ENCODE assay signal across 8 cellular contexts in genomic region chr1:161046574-161047167, GRCh38. TPM values are rescaled to one million over a fixed set of nuclear protein-coding genes. Genes with fewer than 3 reads are reported as not detected.
DNase-seq lines count a peak whose midpoint lies in the region; ATAC-seq and TF ChIP-seq lines count a peak whose summit lies in the region.

No MANE protein-coding gene starts in this region.

- peaks cover 25% of the 10 kb centered on the region for H3K79me2 ChIP-seq in hepatocyte

- H3K4me3 ChIP-seq in hepatocyte, result peak overlapping the region; percentile 37
- H3K4me3 ChIP-seq in subcutaneous abdominal adipose tissue (ENCODE audit: low read depth in 1 of 5, low read length in 5 of 5), result peak overlapping the region; percentile 92 to 98 (median 95)

- no peaks in the 10 kb centered on the region for H3K9me3 Mint-ChIP-seq in T-helper 1 cell treated with Interleukin-12 subunit alpha and Interleukin-12 subunit beta and Interleukin-4 antibody, amounts not matched to agents 30 μg/mL and 1 μg/mL, for 36 hours

- peak overlapping the region; percentile 15 for H2AFZ ChIP-seq in hepatocyte

- H3K27ac ChIP-seq in VCaP, result peak overlapping the region; percentile 94
- peak overlapping the region; percentile 95 for H3K27ac ChIP-seq in hepatocyte
- peak overlapping the region; percentile 88 for H3K27ac ChIP-seq in subcutaneous abdominal adipose tissue (ENCODE audit: low read depth, low read length)

- H4K20me1 ChIP-seq in hepatocyte (ENCODE audit: insufficient read depth, poor library complexity, severe bottlenecking), result no peaks in the 10 kb centered on the region

- peak overlapping the region; percentile 98 for H3K27ac Mint-ChIP-seq in T-helper 1 cell treated with Interleukin-12 subunit alpha and Interleukin-12 subunit beta and Interleukin-4 antibody, amounts not matched to agents 30 μg/mL and 1 μg/mL, for 36 hours

- peaks cover 64% of the 10 kb centered on the region for H3K36me3 Mint-ChIP-seq in T-helper 1 cell treated with Interleukin-12 subunit alpha and Interleukin-12 subunit beta and Interleukin-4 antibody, amounts not matched to agents 30 μg/mL and 1 μg/mL, for 36 hours (ENCODE audit: low read depth)

- peaks cover 10% of the 10 kb centered on the region for H3K4me1 ChIP-seq in hepatocyte (ENCODE audit: insufficient read depth)
- peaks cover 7 to 39% (median 29%) of the 10 kb centered on the region in 5 donors for H3K4me1 ChIP-seq in subcutaneous abdominal adipose tissue (ENCODE audit: control insufficient read depth in 5 of 5, insufficient read depth in 5 of 5, low read length in 5 of 5)

- peak overlapping the region in 1 of 5 donors; percentile 94 for H3K9ac ChIP-seq in subcutaneous abdominal adipose tissue (ENCODE audit: low read length in 5 of 5)

- no peak for DNase-seq in T-helper 1 cell
- DNase-seq in hepatocyte (ENCODE audit: low spot score), result no peak
- DNase-seq in NCI-H146 treated with DMSO at 0.1 percent for 48 hours (lab: John Stamatoyannopoulos, UW; ENCODE audit: unreplicated experiment), result no peak
- no peak for DNase-seq in NCI-H774 (lab: John Stamatoyannopoulos, UW)

- TF ChIP-seq CTCF in VCaP (conservative IDR thresholded peaks at IDR 0.05) (no peak), hepatocyte (IDR thresholded peaks at IDR 0.05; ENCODE audit: poor library complexity) (no peak)

- H3K27me3 ChIP-seq in hepatocyte, result no peaks in the 10 kb centered on the region
- no peaks in the 10 kb centered on the region for H3K27me3 ChIP-seq in subcutaneous abdominal adipose tissue (ENCODE audit: control insufficient read depth in 5 of 5, insufficient read depth in 4 of 5, low read length in 5 of 5)

- peak overlapping the region; percentile 78 for H3K4me2 ChIP-seq in hepatocyte

- peaks cover 32% of the 10 kb centered on the region for H3K4me1 Mint-ChIP-seq in T-helper 1 cell treated with Interleukin-12 subunit alpha and Interleukin-12 subunit beta and Interleukin-4 antibody, amounts not matched to agents 30 μg/mL and 1 μg/mL, for 36 hours (ENCODE audit: low read depth)

- H3K36me3 ChIP-seq in hepatocyte (replicated peaks; ENCODE audit: insufficient read depth, low read depth), result no peaks in the 10 kb centered on the region
- H3K36me3 ChIP-seq in subcutaneous abdominal adipose tissue (ENCODE audit: control insufficient read depth in 5 of 5, insufficient read depth in 5 of 5, low read length in 5 of 5), result peaks cover 4 to 39% (median 19%) of the 10 kb centered on the region in 5 donors

- 91% methylated on average over 1 of the region's 1 CpG for WGBS in hepatocyte (ENCODE audit: low lambda C conversion rate, missing lambda C conversion rate)

- H3K9me2 ChIP-seq in hepatocyte (replicated peaks; ENCODE audit: insufficient read depth), result no peaks in the 10 kb centered on the region

- H3K27me3 Mint-ChIP-seq in T-helper 1 cell treated with Interleukin-12 subunit alpha and Interleukin-12 subunit beta and Interleukin-4 antibody, amounts not matched to agents 30 μg/mL and 1 μg/mL, for 36 hours (ENCODE audit: low read depth), result no peaks in the 10 kb centered on the region

- H3K4me3 Mint-ChIP-seq in T-helper 1 cell treated with Interleukin-12 subunit alpha and Interleukin-12 subunit beta and Interleukin-4 antibody, amounts not matched to agents 30 μg/mL and 1 μg/mL, for 36 hours, result peak overlapping the region; percentile 84

- ATAC-seq in HG03045 (IDR thresholded peaks at IDR 0.05; ENCODE audit: unreplicated experiment), result peak; percentile 39

- H3K9me3 ChIP-seq in hepatocyte (ENCODE audit: low read depth), result peaks cover 7% of the 10 kb centered on the region
- peaks cover 0 to 10% (median 5%) of the 10 kb centered on the region in 5 donors for H3K9me3 ChIP-seq in subcutaneous abdominal adipose tissue (ENCODE audit: control insufficient read depth in 5 of 5, low read length in 5 of 5)

RNA-seq across cellular contexts. Expression of gene USF1, which starts 0.9 kb away (rescaled TPM):
- total RNA-seq in hepatocyte, result 62.1 and 85.1 TPM in 2 replicates
- 11.9 and 23.2 TPM in 2 replicates for polyA plus RNA-seq in hepatocyte

RNA-seq across cellular contexts. Expression of gene TSTD1, which starts 7.9 kb away (rescaled TPM):
- total RNA-seq in hepatocyte, result 30.8 and 36.3 TPM in 2 replicates
- polyA plus RNA-seq in hepatocyte, result 101 and 102 TPM in 2 replicates

RNA-seq across cellular contexts. Expression of gene ARHGAP30, which starts 23.0 kb away (rescaled TPM):
- 0.52 and 0.80 TPM in 2 replicates for total RNA-seq in hepatocyte
- polyA plus RNA-seq in hepatocyte, result 1.4 and 1.7 TPM in 2 replicates

RNA-seq across cellular contexts. Expression of gene F11R, which starts 25.7 kb away (rescaled TPM):
- total RNA-seq in hepatocyte, result 140 and 180 TPM in 2 replicates
- polyA plus RNA-seq in hepatocyte, result 148 and 149 TPM in 2 replicates

RNA-seq across cellular contexts. Expression of gene NECTIN4, which starts 42.7 kb away (rescaled TPM):
- total RNA-seq in hepatocyte, result 5.9 and 7.0 TPM in 2 replicates
- 8.5 and 12.7 TPM in 2 replicates for polyA plus RNA-seq in hepatocyte
